ENCODE assay signal across 27 cellular contexts in the genomic region with DNA sequence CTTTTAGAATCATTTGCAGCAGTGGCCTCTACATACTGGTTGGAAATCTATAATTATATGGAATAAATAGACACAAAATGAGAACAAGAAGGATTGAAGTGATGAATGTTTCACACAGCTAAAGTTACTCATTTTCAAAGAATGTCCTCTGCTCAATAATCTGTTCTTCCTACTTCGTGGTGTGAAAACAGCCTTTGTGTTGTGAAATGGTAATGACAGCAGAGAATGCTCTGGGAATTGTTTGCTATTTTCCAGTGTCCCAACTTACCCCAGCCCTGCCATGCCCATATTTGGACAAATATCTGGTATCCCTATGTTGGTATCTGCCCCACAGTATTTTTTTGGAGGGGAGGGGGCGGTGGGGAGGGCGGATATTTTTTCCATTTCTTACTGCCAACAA.
DNase-seq lines count a peak whose midpoint lies in the region; FAIRE-seq and TF ChIP-seq lines count a peak whose summit lies in the region.
"Had no signal": no experiment of that assay in that cellular context is flagged by ENCODE, and none has a peak within 500 bp of the region (broad histone marks: within the 10 kb centered on the region; RNA-seq: fewer than 3 reads in every experiment).

No MANE protein-coding gene starts in this region.

- no peak overlapping the region for H3K14ac ChIP-seq in H1 (ENCODE audit: insufficient read length)

- intact Hi-C loops in breast epithelium (cut with DNase I; ENCODE audit: low total_unique reads) (no loop called here), mammary epithelial cell (cut with micrococcal nuclease) (no loop called here), transverse colon (cut with DNase I; ENCODE audit: low total_unique reads) (no loop called here)

- H3K23me2 ChIP-seq in H1 (ENCODE audit: low read depth, low read length) = no peaks in the 10 kb centered on the region

- no peak overlapping the region for H3K9ac ChIP-seq in mammary epithelial cell (ENCODE audit: insufficient read depth, low read length)
- no peak overlapping the region for H3K9ac ChIP-seq in H1 (replicated peaks in 1 of 4; ENCODE audit: extremely low read depth in 1 of 4, low read depth in 3 of 4, low read length in 3 of 4)

- no peaks in the 10 kb centered on the region for H3K9me3 ChIP-seq in breast epithelium
- H3K9me3 ChIP-seq in mammary epithelial cell (replicated peaks; ENCODE audit: insufficient read depth, low read length) = no peaks in the 10 kb centered on the region
- no peaks in the 10 kb centered on the region for H3K9me3 ChIP-seq in H1 (ENCODE audit: insufficient read depth in 2 of 2, low read depth in 1 of 2, low read length in 1 of 2)
- no peaks in the 10 kb centered on the region for H3K9me3 ChIP-seq in transverse colon
- H3K9me3 ChIP-seq in effector memory CD4-positive, alpha-beta T cell (ENCODE audit: control insufficient read depth, low read length) = no peaks in the 10 kb centered on the region
- H3K9me3 ChIP-seq: HAP-1 had no signal

- no peak overlapping the region for H3K56ac ChIP-seq in H1 (replicated peaks; ENCODE audit: insufficient read length, low read depth, low read length)

- H3K36me3 ChIP-seq in breast epithelium = no peaks in the 10 kb centered on the region
- no peaks in the 10 kb centered on the region for H3K36me3 ChIP-seq in mammary epithelial cell (ENCODE audit: insufficient read depth, low read length)
- H3K36me3 ChIP-seq in H1 (ENCODE audit: control insufficient read depth in 2 of 4, insufficient read depth in 4 of 4, low read length in 3 of 4) = peaks cover 0 to 4% (median 0%) of the 10 kb centered on the region in 4 experiments; a peak in 1 of 8 replicates
- no peaks in the 10 kb centered on the region for H3K36me3 ChIP-seq in transverse colon
- no peaks in the 10 kb centered on the region for H3K36me3 ChIP-seq in effector memory CD4-positive, alpha-beta T cell (ENCODE audit: control insufficient read depth, insufficient read depth, low read length)
- H3K36me3 ChIP-seq: HAP-1 had no signal

- TF ChIP-seq RAD21 in H1 (IDR thresholded peaks at IDR 0.05 in 1 of 2, conservative IDR thresholded peaks at IDR 0.05 in 1 of 2; ENCODE audit: low read depth in 2 of 2, low read length in 2 of 2) = no peak

- H3K23ac ChIP-seq in H1 (ENCODE audit: insufficient read length) = no peak overlapping the region

- H3K4ac ChIP-seq in H1 (replicated peaks; ENCODE audit: insufficient read length, low read depth, low read length) = no peak overlapping the region

- TF ChIP-seq EP300 in H1 (IDR thresholded peaks at IDR 0.05; ENCODE audit: borderline replicate concordance in 1 of 2, low read depth in 2 of 2, low read length in 2 of 2) (no peak), transverse colon (IDR thresholded peaks at IDR 0.05; ENCODE audit: low read depth) (no peak)

- H3K27ac ChIP-seq in breast epithelium = peak overlapping the region; percentile 7 to 72
- H3K27ac ChIP-seq in mammary epithelial cell (ENCODE audit: insufficient read depth, low read depth, low read length) = no peak overlapping the region
- H3K27ac ChIP-seq in H1 (ENCODE audit: low read depth, low read length) = no peak overlapping the region
- H3K27ac ChIP-seq in transverse colon = peak overlapping the region in 3 of 4 donors; percentile 2 to 44 (median 15)
- H3K27ac ChIP-seq in effector memory CD4-positive, alpha-beta T cell (ENCODE audit: insufficient read depth, low read length, poor library complexity, severe bottlenecking) = no peak overlapping the region
- H3K27ac ChIP-seq: 22Rv1 had no signal

- H2BK20ac ChIP-seq in H1 (ENCODE audit: low read length) = no peak overlapping the region

- in situ Hi-C loops in mammary epithelial cell (cut with MboI; ENCODE audit: low sequenced_read_pairs in 2 of 2) = no loop called here
- in situ Hi-C loops in transverse colon (cut with MboI; ENCODE audit: low pct_ligation_motif_present in 1 of 4, low pct_unique_long_range_greater_than_20kb in 1 of 4, low sequenced_read_pairs in 3 of 4) = no loop called here

- H3K4me3 ChIP-seq in breast epithelium (no peak overlapping the region), mammary epithelial cell (replicated peaks in 1 of 3; ENCODE audit: insufficient read depth in 1 of 3, low read depth in 2 of 3, low read length in 3 of 3) (no peak overlapping the region), H1 (ENCODE audit: extremely low read depth in 1 of 4, insufficient read depth in 2 of 4, low read depth in 3 of 4, low read length in 4 of 4) (no peak overlapping the region), transverse colon (no peak overlapping the region)
- no peak overlapping the region for H3K4me3 ChIP-seq in effector memory CD4-positive, alpha-beta T cell (ENCODE audit: insufficient read depth, low read depth, low read length, poor library complexity, severe bottlenecking)
- H3K4me3 ChIP-seq: GM12878, HAP-1 had no signal

- FAIRE-seq in H1 (lab: Jason Lieb, UNC) = no peak
- FAIRE-seq: bronchial epithelial cell, D721Med, endothelial cell of umbilical vein, GM12878, GM19239 had no signal

- no peak overlapping the region for H4K5ac ChIP-seq in H1 (ENCODE audit: insufficient read length, low read depth, low read length)

- H3K9me3 Mint-ChIP-seq in nephron = no peaks in the 10 kb centered on the region
- H3K9me3 Mint-ChIP-seq: activated CD4-positive, alpha-beta memory T cell treated with anti-CD3 and anti-CD28 coated beads, Interleukin-2, amount 10 ng/mL, durations not matched to agents 7 days and 5 days; activated naive CD4-positive, alpha-beta T cell treated with anti-CD3 and anti-CD28 coated beads, Interleukin-2, amount 50 U/mL, for 24 hours; memory B cell; stimulated activated effector memory CD8-positive, alpha-beta T cell treated with anti-CD3 and anti-CD28 coated beads, Interleukin-12 subunit alpha, Interleukin-12 subunit beta, amount 100 ng/mL, for 72 hours had no signal

- POLR2A ChIA-PET in H1 (lab: Charles Lee; ENCODE audit: partially characterized antibody) = interaction anchor here (1.0 kb wide), 1 partner anchor 11 kb away, joined by 3 read pairs; no protein-coding TSS in a partner anchor

- no peaks in the 10 kb centered on the region for H3K27me3 Mint-ChIP-seq in nephron (ENCODE audit: low read depth)
- H3K27me3 Mint-ChIP-seq: activated CD4-positive, alpha-beta memory T cell treated with anti-CD3 and anti-CD28 coated beads, Interleukin-2, amount 10 ng/mL, durations not matched to agents 7 days and 5 days; activated naive CD4-positive, alpha-beta T cell treated with anti-CD3 and anti-CD28 coated beads, Interleukin-2, amount 50 U/mL, for 24 hours; CD4-positive, CD25-positive, alpha-beta regulatory T cell had no signal

- H3K4me3 Mint-ChIP-seq in nephron = no peak overlapping the region
- H3K4me3 Mint-ChIP-seq: activated CD4-positive, alpha-beta memory T cell treated with anti-CD3 and anti-CD28 coated beads, Interleukin-2, amount 10 ng/mL, durations not matched to agents 7 days and 5 days; activated naive CD4-positive, alpha-beta T cell treated with anti-CD3 and anti-CD28 coated beads, Interleukin-2, amount 50 U/mL, for 24 hours; CD4-positive, CD25-positive, alpha-beta regulatory T cell; memory B cell; stimulated activated effector memory CD8-positive, alpha-beta T cell treated with anti-CD3 and anti-CD28 coated beads, Interleukin-12 subunit alpha, Interleukin-12 subunit beta, amount 100 ng/mL, for 72 hours had no signal

- TF ChIP-seq CTCF in breast epithelium (IDR thresholded peaks at IDR 0.05) (no peak), mammary epithelial cell (conservative IDR thresholded peaks at IDR 0.05 in 1 of 2, IDR thresholded peaks at IDR 0.05 in 1 of 2; ENCODE audit: extremely low read depth in 1 of 2, insufficient read depth in 1 of 2, low read depth in 1 of 2, low read length in 2 of 2) (no peak), H1 (IDR thresholded peaks at IDR 0.05; ENCODE audit: control extremely low read depth in 1 of 3, insufficient read depth in 1 of 3, low read depth in 1 of 3, low read length in 3 of 3) (no peak), nephron (IDR thresholded peaks at IDR 0.05; ENCODE audit: unreplicated experiment in 3 of 3) (no peak), transverse colon (IDR thresholded peaks at IDR 0.05) (no peak)

- H2BK120ac ChIP-seq in H1 (replicated peaks; ENCODE audit: low read depth, low read length) = no peak overlapping the region

- no peak overlapping the region for H2BK15ac ChIP-seq in H1 (ENCODE audit: low read length)

- H3K27me3 ChIP-seq in breast epithelium (no peaks in the 10 kb centered on the region), mammary epithelial cell (ENCODE audit: insufficient read depth, low read length) (no peaks in the 10 kb centered on the region), H1 (replicated peaks in 1 of 4; ENCODE audit: control insufficient read depth in 3 of 4, extremely low read depth in 1 of 4, insufficient read depth in 3 of 4, low read length in 3 of 4) (no peaks in the 10 kb centered on the region), transverse colon (no peaks in the 10 kb centered on the region)
- no peaks in the 10 kb centered on the region for H3K27me3 ChIP-seq in effector memory CD4-positive, alpha-beta T cell (replicated peaks; ENCODE audit: control insufficient read depth, insufficient read depth, low read length, poor library complexity, severe bottlenecking)

- H3K36me3 Mint-ChIP-seq in nephron (ENCODE audit: low read depth) = peaks cover 36% of the 10 kb centered on the region
- H3K36me3 Mint-ChIP-seq: activated naive CD4-positive, alpha-beta T cell treated with anti-CD3 and anti-CD28 coated beads, Interleukin-2, amount 50 U/mL, for 24 hours; CD4-positive, CD25-positive, alpha-beta regulatory T cell; memory B cell; stimulated activated effector memory CD8-positive, alpha-beta T cell treated with anti-CD3 and anti-CD28 coated beads, Interleukin-12 subunit alpha, Interleukin-12 subunit beta, amount 100 ng/mL, for 72 hours had no signal

- CTCF ChIA-PET in mammary epithelial cell (lab: Charles Lee; ENCODE audit: low non-redundant PET) (interaction anchor here (0.7 kb wide), 1 partner anchor 26 kb away, joined by 4 read pairs; no protein-coding TSS in a partner anchor), H1 (lab: Charles Lee; ENCODE audit: partially characterized antibody) (interaction anchor here (1.0 kb wide), 1 partner anchor 129 kb away, joined by 3 read pairs; no protein-coding TSS in a partner anchor)

- no peak overlapping the region for H3K18ac ChIP-seq in H1 (ENCODE audit: extremely low read depth, low read length)

- H3K27ac Mint-ChIP-seq in nephron = peak overlapping the region in 2 of 3 experiments; percentile 38 to 49
- H3K27ac Mint-ChIP-seq: activated CD4-positive, alpha-beta memory T cell treated with anti-CD3 and anti-CD28 coated beads, Interleukin-2, amount 10 ng/mL, durations not matched to agents 7 days and 5 days; activated naive CD4-positive, alpha-beta T cell treated with anti-CD3 and anti-CD28 coated beads, Interleukin-2, amount 50 U/mL, for 24 hours; CD4-positive, CD25-positive, alpha-beta regulatory T cell; memory B cell; progenitor cell of endocrine pancreas; stimulated activated effector memory CD8-positive, alpha-beta T cell treated with anti-CD3 and anti-CD28 coated beads, Interleukin-12 subunit alpha, Interleukin-12 subunit beta, amount 100 ng/mL, for 72 hours had no signal

- 45% methylated on average over 3 of the region's 3 CpGs for WGBS in mammary epithelial cell (ENCODE audit: low coverage, missing lambda C conversion rate)
- 97% methylated on average over 3 of the region's 3 CpGs; no CpG with 5 or more reads in 1 of the 2 experiments for WGBS in H1 (ENCODE audit: extremely low coverage in 1 of 2, insufficient coverage in 1 of 2, insufficient read length in 1 of 2, insufficient replicate concordance in 2 of 2, low coverage in 1 of 2, low lambda C conversion rate in 2 of 2, missing lambda C conversion rate in 1 of 2), 2 experiments
- 33 to 63% methylated on average over 1 to 3 of the region's 3 CpGs for WGBS in transverse colon (ENCODE audit: low coverage in 1 of 2), 2 donors

- dilution Hi-C loops in mammary epithelial cell (cut with HindIII; ENCODE audit: low sequenced_read_pairs) = no loop called here

- no peak overlapping the region for H2AK5ac ChIP-seq in H1 (ENCODE audit: low read depth, low read length)

- TF ChIP-seq POLR2A in breast epithelium (IDR thresholded peaks at IDR 0.05) = no peak
- TF ChIP-seq POLR2A in H1 (IDR thresholded peaks at IDR 0.05; ENCODE audit: control extremely low read depth in 1 of 2, low read depth in 2 of 2, low read length in 2 of 2) = no peak
- no peak for TF ChIP-seq POLR2A in transverse colon (IDR thresholded peaks at IDR 0.05)

- peaks cover 13% of the 10 kb centered on the region for H3K79me2 ChIP-seq in mammary epithelial cell (ENCODE audit: insufficient read depth, low read length)
- no peaks in the 10 kb centered on the region for H3K79me2 ChIP-seq in H1 (ENCODE audit: control insufficient read depth in 1 of 2, insufficient read depth in 2 of 2, low read length in 2 of 2)

- BruUV-seq in mammary epithelial cell (replicated peaks; lab: Mats Ljungman, UMichigan) = no TSS peak

- H4K91ac ChIP-seq in H1 (replicated peaks; ENCODE audit: insufficient read length, low read length) = no peak overlapping the region

- H2BK12ac ChIP-seq in H1 (ENCODE audit: low read depth, low read length) = no peak overlapping the region

- DNase-seq in breast epithelium (ENCODE audit: low spot score in 2 of 2) (no peak), mammary epithelial cell (no peak), H1 (ENCODE audit: low read depth in 1 of 2, low spot score in 2 of 2) (peak in 1 of 2 experiments; percentile 8), transverse colon (no peak)
- DNase-seq in activated T-cell treated with anti-CD3 and anti-CD28 coated beads, Interleukin-2, amount 50 U/mL, for 1 hour = no peak
- DNase-seq in activated T-cell treated with anti-CD3 and anti-CD28 coated beads, Interleukin-2, amount 50 U/mL, for 48 hours = no peak
- no peak for DNase-seq in effector memory CD4-positive, alpha-beta T cell
- DNase-seq: activated CD4-positive, alpha-beta memory T cell treated with anti-CD3 and anti-CD28 coated beads, Interleukin-2, amount 10 ng/mL, durations not matched to agents 7 days and 5 days; activated CD8-positive, alpha-beta memory T cell treated with anti-CD3 and anti-CD28 coated beads, Interleukin-2, amount 50 U/mL, for 48 hours; CD4-positive, CD25-positive, alpha-beta regulatory T cell; EL; glutamatergic neuron; IMR-90; NCI-H1436 treated with DMSO at 0.1 percent for 48 hours; SHP77 treated with DMSO at 0.1 percent for 48 hours had no signal

- H2AFZ ChIP-seq in mammary epithelial cell (ENCODE audit: low read depth, low read length) = no peak overlapping the region
- no peak overlapping the region for H2AFZ ChIP-seq in H1 (ENCODE audit: low read length)

- H4K20me1 ChIP-seq in mammary epithelial cell (ENCODE audit: insufficient read depth, low read length) = no peaks in the 10 kb centered on the region
- H4K20me1 ChIP-seq in H1 (replicated peaks in 1 of 2; ENCODE audit: control insufficient read depth in 1 of 2, insufficient read depth in 2 of 2, low read length in 2 of 2) = peaks cover 3 to 4% of the 10 kb centered on the region in 2 experiments

- H3K4me1 ChIP-seq in breast epithelium = peaks cover 7 to 11% of the 10 kb centered on the region in 2 donors
- H3K4me1 ChIP-seq in mammary epithelial cell (ENCODE audit: insufficient read depth, low read length) = peaks cover 43% of the 10 kb centered on the region
- peaks cover 6 to 17% (median 11%) of the 10 kb centered on the region in 4 experiments; a peak in 6 of 7 replicates for H3K4me1 ChIP-seq in H1 (replicated peaks in 1 of 4; ENCODE audit: control insufficient read depth in 3 of 4, insufficient read depth in 4 of 4, low read length in 3 of 4)
- peaks cover 4 to 38% (median 8%) of the 10 kb centered on the region in 4 donors for H3K4me1 ChIP-seq in transverse colon
- H3K4me1 ChIP-seq in effector memory CD4-positive, alpha-beta T cell (ENCODE audit: control insufficient read depth, insufficient read depth, low read length, poor library complexity, severe bottlenecking) = no peaks in the 10 kb centered on the region

- H2BK5ac ChIP-seq in H1 (ENCODE audit: low read depth, low read length) = no peak overlapping the region

- H3K4me2 ChIP-seq in mammary epithelial cell (ENCODE audit: insufficient read depth, low read depth, low read length) (no peak overlapping the region), H1 (ENCODE audit: insufficient read depth in 1 of 2, low read depth in 2 of 2, low read length in 2 of 2) (no peak overlapping the region)

- no peak overlapping the region for H4K8ac ChIP-seq in H1 (ENCODE audit: extremely low read depth, insufficient read depth, low read length)

- H3K79me1 ChIP-seq in H1 (ENCODE audit: low read depth, low read length) = no peaks in the 10 kb centered on the region; the same call in 1 of the 2 replicates

- peaks cover 73% of the 10 kb centered on the region for H3K4me1 Mint-ChIP-seq in nephron
- H3K4me1 Mint-ChIP-seq: activated CD4-positive, alpha-beta memory T cell treated with anti-CD3 and anti-CD28 coated beads, Interleukin-2, amount 10 ng/mL, durations not matched to agents 7 days and 5 days; activated naive CD4-positive, alpha-beta T cell treated with anti-CD3 and anti-CD28 coated beads, Interleukin-2, amount 50 U/mL, for 24 hours; CD4-positive, CD25-positive, alpha-beta regulatory T cell; memory B cell; stimulated activated effector memory CD8-positive, alpha-beta T cell treated with anti-CD3 and anti-CD28 coated beads, Interleukin-12 subunit alpha, Interleukin-12 subunit beta, amount 100 ng/mL, for 72 hours had no signal

Comparison
In these comparisons a context has a peak if more than half of its experiments do, and no peak if none do; other contexts are left out.
1. H3K27ac ChIP-seq: peak in breast epithelium (2 of 2) and transverse colon (3 of 4); none in mammary epithelial cell (single experiment), H1 (single experiment) and effector memory CD4-positive, alpha-beta T cell (single experiment).